Comparison of ENCODE assay signal across 27 cellular contexts in the genomic region with DNA sequence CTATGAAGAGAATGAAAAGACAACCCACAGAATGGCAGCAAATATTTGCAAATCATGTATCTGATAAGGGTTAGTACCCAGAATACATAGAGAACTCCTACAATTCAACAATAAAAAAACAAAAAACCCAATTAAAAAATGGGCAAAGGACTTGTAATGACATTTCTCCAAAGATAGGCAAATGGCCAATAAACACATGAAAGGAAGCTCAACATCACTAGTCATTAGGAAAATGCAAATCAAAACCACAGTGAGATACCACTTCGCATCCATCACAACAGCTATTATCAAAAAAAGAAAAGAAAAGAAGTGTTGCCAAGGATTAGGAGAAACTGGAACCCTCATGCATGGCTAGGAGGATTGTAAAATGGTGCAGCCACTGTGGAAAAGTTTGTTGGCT. TPM values are rescaled to one million over a fixed set of nuclear protein-coding genes. Genes with fewer than 3 reads are reported as not detected.
DNase-seq lines count a peak whose midpoint lies in the region; ATAC-seq, FAIRE-seq and TF ChIP-seq lines count a peak whose summit lies in the region.
"Had no signal": no experiment of that assay in that cellular context is flagged by ENCODE, and none has a peak within 500 bp of the region (broad histone marks: within the 10 kb centered on the region; RNA-seq: fewer than 3 reads in every experiment).

No MANE protein-coding gene starts in this region.

- H3K4me3 ChIP-seq in CD8-positive, alpha-beta T cell (ENCODE audit: low read depth, low read length) = no peak overlapping the region
- H3K4me3 ChIP-seq in endothelial cell of umbilical vein (replicated peaks in 1 of 3; ENCODE audit: insufficient read depth in 1 of 3, low read depth in 1 of 3, low read length in 3 of 3) = no peak overlapping the region
- H3K4me3 ChIP-seq: A549; BLaER1 treated with 17β-estradiol and CSF1 and Interleukin-3, amounts not matched to agents 10 nM and 100 nM; GM23248; HAP-1; SJSA1 had no signal

- no peaks in the 10 kb centered on the region for H3K79me2 ChIP-seq in endothelial cell of umbilical vein (ENCODE audit: control insufficient read depth, insufficient read depth, low read length)

- no peak overlapping the region for H2AFZ ChIP-seq in endothelial cell of umbilical vein (ENCODE audit: low read depth, low read length)
- H2AFZ ChIP-seq: GM23248 had no signal

- no peak overlapping the region for H3K4me2 ChIP-seq in endothelial cell of umbilical vein (ENCODE audit: insufficient read depth, low read length)
- H3K4me2 ChIP-seq: A549; BLaER1 treated with 17β-estradiol and CSF1 and Interleukin-3, amounts not matched to agents 10 nM and 100 nM; KMS-11 had no signal

- POLR2A ChIA-PET in activated CD8-positive, alpha-beta T cell treated with anti-CD3 and anti-CD28 coated beads for 36 hours (lab: Charles Lee) = interaction anchor here (1.0 to 1.3 kb wide), 2 partner anchors 9 to 45 kb away, joined by 3 to 4 read pairs; a partner anchor contains a TSS
- POLR2A ChIA-PET in activated CD8-positive, alpha-beta T cell treated with anti-CD3 and anti-CD28 coated beads, Interleukin-2, amount 10 ng/mL, durations not matched to agents 7 days and 5 days (lab: Charles Lee) = no interaction called here
- POLR2A ChIA-PET in CD8-positive, alpha-beta T cell (lab: Charles Lee) = no interaction called here
- POLR2A ChIA-PET in endothelial cell of umbilical vein (lab: Charles Lee) = no interaction called here

- no peaks in the 10 kb centered on the region for H3K9me3 ChIP-seq in CD8-positive, alpha-beta T cell (ENCODE audit: low read length)
- no peaks in the 10 kb centered on the region for H3K9me3 ChIP-seq in endothelial cell of umbilical vein (replicated peaks; ENCODE audit: control insufficient read depth, insufficient read depth, low read length)
- H3K9me3 ChIP-seq: A549; BLaER1 treated with 17β-estradiol and CSF1 and Interleukin-3, amounts not matched to agents 10 nM and 100 nM; HAP-1; SJSA1 had no signal

- H3K27ac ChIP-seq in CD8-positive, alpha-beta T cell (ENCODE audit: low read depth, low read length) = no peak overlapping the region
- no peak overlapping the region for H3K27ac ChIP-seq in endothelial cell of umbilical vein (ENCODE audit: insufficient read depth, low read depth, low read length)
- H3K27ac ChIP-seq: A549; BLaER1 treated with 17β-estradiol and CSF1 and Interleukin-3, amounts not matched to agents 10 nM and 100 nM; GM23248; KMS-11; SJSA1 had no signal

- no peak for TF ChIP-seq CTCF in activated CD8-positive, alpha-beta T cell treated with anti-CD3 and anti-CD28 coated beads for 36 hours (IDR thresholded peaks at IDR 0.05)
- TF ChIP-seq CTCF in CD8-positive, alpha-beta T cell (IDR thresholded peaks at IDR 0.05) = no peak
- no peak for TF ChIP-seq CTCF in endothelial cell of umbilical vein (IDR thresholded peaks at IDR 0.05; ENCODE audit: extremely low read depth in 1 of 2, insufficient read depth in 1 of 2, low read depth in 1 of 2, low read length in 2 of 2)

- H3K9me1 ChIP-seq in endothelial cell of umbilical vein (replicated peaks; ENCODE audit: control insufficient read depth, extremely low read depth, insufficient read depth, low read length) = no peaks in the 10 kb centered on the region

- no peaks in the 10 kb centered on the region for H3K27me3 Mint-ChIP-seq in activated CD8-positive, alpha-beta T cell treated with anti-CD3 and anti-CD28 coated beads for 36 hours
- no peaks in the 10 kb centered on the region for H3K27me3 Mint-ChIP-seq in activated CD8-positive, alpha-beta T cell treated with anti-CD3 and anti-CD28 coated beads, Interleukin-2, amount 10 ng/mL, durations not matched to agents 7 days and 5 days (ENCODE audit: low read depth)
- H3K27me3 Mint-ChIP-seq in CD8-positive, alpha-beta T cell (ENCODE audit: low read depth) = no peaks in the 10 kb centered on the region
- H3K27me3 Mint-ChIP-seq: CD4-positive, alpha-beta T cell; IgD-negative memory B cell had no signal

- no peaks in the 10 kb centered on the region for H4K20me1 ChIP-seq in endothelial cell of umbilical vein (replicated peaks; ENCODE audit: control insufficient read depth, extremely low read depth, insufficient read depth, low read length)

- H3K4me3 Mint-ChIP-seq in activated CD8-positive, alpha-beta T cell treated with anti-CD3 and anti-CD28 coated beads for 36 hours = no peak overlapping the region
- H3K4me3 Mint-ChIP-seq in activated CD8-positive, alpha-beta T cell treated with anti-CD3 and anti-CD28 coated beads, Interleukin-2, amount 10 ng/mL, durations not matched to agents 7 days and 5 days = no peak overlapping the region
- no peak overlapping the region for H3K4me3 Mint-ChIP-seq in CD8-positive, alpha-beta T cell
- H3K4me3 Mint-ChIP-seq: CD4-positive, alpha-beta T cell; IgD-negative memory B cell had no signal

- ATAC-seq in activated CD8-positive, alpha-beta T cell treated with anti-CD3 and anti-CD28 coated beads for 36 hours = no peak
- ATAC-seq in activated CD8-positive, alpha-beta T cell treated with anti-CD3 and anti-CD28 coated beads, Interleukin-2, amount 10 ng/mL, durations not matched to agents 7 days and 5 days = no peak
- no peak for ATAC-seq in CD8-positive, alpha-beta T cell
- ATAC-seq: A549 had no signal

- H3K27ac Mint-ChIP-seq in activated CD8-positive, alpha-beta T cell treated with anti-CD3 and anti-CD28 coated beads for 36 hours = peak overlapping the region; percentile 57
- H3K27ac Mint-ChIP-seq in activated CD8-positive, alpha-beta T cell treated with anti-CD3 and anti-CD28 coated beads, Interleukin-2, amount 10 ng/mL, durations not matched to agents 7 days and 5 days = no peak overlapping the region
- H3K27ac Mint-ChIP-seq in CD8-positive, alpha-beta T cell = peak overlapping the region; percentile 41
- H3K27ac Mint-ChIP-seq: CD4-positive, alpha-beta T cell had no signal

- dilution Hi-C loops in endothelial cell of umbilical vein (cut with MboI; ENCODE audit: extremely low pct_ligation_motif_present, low sequenced_read_pairs) = no loop called here

- H3K27me3 ChIP-seq in CD8-positive, alpha-beta T cell (ENCODE audit: insufficient read depth, low read length) = no peaks in the 10 kb centered on the region
- no peaks in the 10 kb centered on the region for H3K27me3 ChIP-seq in endothelial cell of umbilical vein (ENCODE audit: control insufficient read depth in 2 of 2, insufficient read depth in 2 of 2, low read length in 2 of 2)
- H3K27me3 ChIP-seq: BLaER1 treated with 17β-estradiol and CSF1 and Interleukin-3, amounts not matched to agents 10 nM and 100 nM; SJSA1 had no signal

- no TSS peak for BruUV-seq in endothelial cell of umbilical vein (replicated peaks; lab: Mats Ljungman, UMichigan)

- intact Hi-C loops in activated CD8-positive, alpha-beta T cell treated with anti-CD3 and anti-CD28 coated beads for 36 hours (cut with micrococcal nuclease) = no loop called here
- intact Hi-C loops in CD8-positive, alpha-beta T cell (cut with DNase I, micrococcal nuclease) = no loop called here
- intact Hi-C loops in endothelial cell of umbilical vein (cut with micrococcal nuclease) = no loop called here

- no peak for TF ChIP-seq POLR2A in endothelial cell of umbilical vein (IDR thresholded peaks at IDR 0.05; ENCODE audit: low read depth, low read length)

- no peaks in the 10 kb centered on the region for H3K9me3 Mint-ChIP-seq in activated CD8-positive, alpha-beta T cell treated with anti-CD3 and anti-CD28 coated beads for 36 hours
- no peaks in the 10 kb centered on the region for H3K9me3 Mint-ChIP-seq in activated CD8-positive, alpha-beta T cell treated with anti-CD3 and anti-CD28 coated beads, Interleukin-2, amount 10 ng/mL, durations not matched to agents 7 days and 5 days (ENCODE audit: insufficient read depth)
- no peaks in the 10 kb centered on the region for H3K9me3 Mint-ChIP-seq in CD8-positive, alpha-beta T cell
- H3K9me3 Mint-ChIP-seq: CD4-positive, alpha-beta T cell; IgD-negative memory B cell had no signal

- H3K9ac ChIP-seq in endothelial cell of umbilical vein (replicated peaks; ENCODE audit: extremely low read depth, insufficient read depth, low read length) = no peak overlapping the region
- H3K9ac ChIP-seq: BLaER1 treated with 17β-estradiol and CSF1 and Interleukin-3, amounts not matched to agents 10 nM and 100 nM; GM23248; KMS-11 had no signal

- no peak for DNase-seq in activated CD8-positive, alpha-beta T cell treated with anti-CD3 and anti-CD28 coated beads for 36 hours
- no peak for DNase-seq in activated CD8-positive, alpha-beta T cell treated with anti-CD3 and anti-CD28 coated beads, Interleukin-2, amount 10 ng/mL, durations not matched to agents 7 days and 5 days
- no peak for DNase-seq in CD8-positive, alpha-beta T cell
- peak; percentile 8 for DNase-seq in M059J (ENCODE audit: low read depth)
- DNase-seq in endothelial cell of umbilical vein (ENCODE audit: low read depth, low spot score) = no peak
- no peak for DNase-seq in midbrain (lab: John Stamatoyannopoulos, UW)
- no peak for DNase-seq in HTR-8/SVneo (ENCODE audit: insufficient read length, low spot score)
- no peak for DNase-seq in T-helper 1 cell
- DNase-seq: AML-193; CD4-positive, alpha-beta T cell; COR-L47; DMS53; GM23248; NCI-H1048; NCI-H1417 treated with DMSO at 0.1 percent for 48 hours; NCI-H1694 treated with DMSO at 0.1 percent for 48 hours; NCI-H2081; NCI-H2227 treated with DMSO at 0.1 percent for 48 hours; NCI-H526 treated with DMSO at 0.1 percent for 48 hours; Right ventricle myocardium superior; RPMI8226 had no signal

- CTCF ChIA-PET in activated CD8-positive, alpha-beta T cell treated with anti-CD3 and anti-CD28 coated beads for 36 hours (lab: Charles Lee) = interaction anchor here (1.2 to 4.2 kb wide), 2 partner anchors 11 to 44 kb away, joined by 4 to 21 read pairs; a partner anchor contains a TSS
- CTCF ChIA-PET in activated CD8-positive, alpha-beta T cell treated with anti-CD3 and anti-CD28 coated beads, Interleukin-2, amount 10 ng/mL, durations not matched to agents 7 days and 5 days (lab: Charles Lee) = interaction anchor here (1.1 to 3.8 kb wide), 3 partner anchors 10 to 61 kb away, joined by 3 to 23 read pairs (median 4); a partner anchor contains a TSS
- CTCF ChIA-PET in CD8-positive, alpha-beta T cell (lab: Charles Lee) = interaction anchor here (1.3 kb wide), 1 partner anchor 12 kb away, joined by 3 read pairs; no protein-coding TSS in a partner anchor
- CTCF ChIA-PET in endothelial cell of umbilical vein (lab: Charles Lee) = interaction anchor here (1.1 to 1.5 kb wide), 2 partner anchors 9 to 16 kb away, joined by 3 read pairs; no protein-coding TSS in a partner anchor

- peaks cover 2% of the 10 kb centered on the region for H3K4me1 Mint-ChIP-seq in activated CD8-positive, alpha-beta T cell treated with anti-CD3 and anti-CD28 coated beads for 36 hours (ENCODE audit: low read depth)
- H3K4me1 Mint-ChIP-seq in activated CD8-positive, alpha-beta T cell treated with anti-CD3 and anti-CD28 coated beads, Interleukin-2, amount 10 ng/mL, durations not matched to agents 7 days and 5 days (ENCODE audit: low read depth) = no peaks in the 10 kb centered on the region
- H3K4me1 Mint-ChIP-seq in CD8-positive, alpha-beta T cell (ENCODE audit: low read depth) = no peaks in the 10 kb centered on the region

- FAIRE-seq in endothelial cell of umbilical vein (lab: Jason Lieb, UNC) = peak; percentile 46
- FAIRE-seq in HTR-8/SVneo (lab: Jason Lieb, UNC) = no peak
- FAIRE-seq: A549 had no signal

- peaks cover 46% of the 10 kb centered on the region for H3K36me3 ChIP-seq in CD8-positive, alpha-beta T cell (ENCODE audit: insufficient read depth, low read length)
- peaks cover 27 to 38% of the 10 kb centered on the region in 2 experiments for H3K36me3 ChIP-seq in endothelial cell of umbilical vein (ENCODE audit: control insufficient read depth in 2 of 2, extremely low read depth in 1 of 2, insufficient read depth in 2 of 2, low read length in 2 of 2)

- H3K4me1 ChIP-seq in CD8-positive, alpha-beta T cell (ENCODE audit: insufficient read depth, low read length) = no peaks in the 10 kb centered on the region
- H3K4me1 ChIP-seq in endothelial cell of umbilical vein (ENCODE audit: control insufficient read depth, extremely low read depth, insufficient read depth, low read length) = no peaks in the 10 kb centered on the region
- H3K4me1 ChIP-seq: A549; BLaER1 treated with 17β-estradiol and CSF1 and Interleukin-3, amounts not matched to agents 10 nM and 100 nM; SJSA1 had no signal

- peaks cover 47% of the 10 kb centered on the region for H3K36me3 Mint-ChIP-seq in activated CD8-positive, alpha-beta T cell treated with anti-CD3 and anti-CD28 coated beads for 36 hours (ENCODE audit: low read depth)
- peaks cover 69% of the 10 kb centered on the region for H3K36me3 Mint-ChIP-seq in activated CD8-positive, alpha-beta T cell treated with anti-CD3 and anti-CD28 coated beads, Interleukin-2, amount 10 ng/mL, durations not matched to agents 7 days and 5 days (ENCODE audit: low read depth)
- peaks cover 91% of the 10 kb centered on the region for H3K36me3 Mint-ChIP-seq in CD8-positive, alpha-beta T cell

RNA-seq across cellular contexts. Expression of a gene that starts 45.1 kb away (rescaled TPM):
- total RNA-seq in activated CD8-positive, alpha-beta T cell treated with anti-CD3 and anti-CD28 coated beads for 36 hours = 10 to 100 TPM; 97.0 to 97.3 TPM
- 100 to 1,000 TPM; 234 to 240 TPM for total RNA-seq in activated CD8-positive, alpha-beta T cell treated with anti-CD3 and anti-CD28 coated beads, Interleukin-2, amount 10 ng/mL, durations not matched to agents 7 days and 5 days
- total RNA-seq in CD8-positive, alpha-beta T cell = 100 to 1,000 TPM; 137 to 138 TPM
- 474 and 485 TPM in 2 replicates for total RNA-seq in M059J (2014; rRNA removed; shearing (Covaris generic))
- total RNA-seq in endothelial cell of umbilical vein = 202 and 251 TPM in 2 replicates
- 204 and 338 TPM in 2 replicates for polyA plus RNA-seq in endothelial cell of umbilical vein
- 262 and 327 TPM in 2 replicates for polyA plus RNA-seq in endothelial cell of umbilical vein (2011; cell fraction: cytosol; rRNA removed)
- 119 and 159 TPM in 2 replicates for polyA plus RNA-seq in endothelial cell of umbilical vein (2011; cell fraction: nucleus; rRNA removed)
- polyA plus RNA-seq in endothelial cell of umbilical vein (2012) = 240 and 260 TPM in 2 replicates
- polyA minus RNA-seq in endothelial cell of umbilical vein = 595 and 633 TPM in 2 replicates
- polyA minus RNA-seq in endothelial cell of umbilical vein (2011; cell fraction: cytosol; rRNA and poly(A)+ RNA removed) = 197 TPM
- 97.9 and 145 TPM in 2 replicates for polyA minus RNA-seq in endothelial cell of umbilical vein (2011; cell fraction: nucleus; rRNA and poly(A)+ RNA removed)

RNA-seq across cellular contexts. Expression of a gene that starts 56.3 kb away (rescaled TPM):
- 1,000 to 10,000 TPM; 2,201 to 2,213 TPM for total RNA-seq in activated CD8-positive, alpha-beta T cell treated with anti-CD3 and anti-CD28 coated beads for 36 hours
- 1,000 to 10,000 TPM; 1,594 to 1,602 TPM for total RNA-seq in activated CD8-positive, alpha-beta T cell treated with anti-CD3 and anti-CD28 coated beads, Interleukin-2, amount 10 ng/mL, durations not matched to agents 7 days and 5 days
- 1,000 to 10,000 TPM; 3,671 to 3,755 TPM for total RNA-seq in CD8-positive, alpha-beta T cell
- 1,701 and 1,980 TPM in 2 replicates for total RNA-seq in M059J (2014; rRNA removed; shearing (Covaris generic))
- total RNA-seq in endothelial cell of umbilical vein = 1,299 and 1,300 TPM in 2 replicates
- 3,719 and 4,163 TPM in 2 replicates for polyA plus RNA-seq in endothelial cell of umbilical vein
- polyA plus RNA-seq in endothelial cell of umbilical vein (2011; cell fraction: cytosol; rRNA removed) = 5,885 and 6,474 TPM in 2 replicates
- 1,198 and 1,313 TPM in 2 replicates for polyA plus RNA-seq in endothelial cell of umbilical vein (2011; cell fraction: nucleus; rRNA removed)
- 2,862 and 3,456 TPM in 2 replicates for polyA plus RNA-seq in endothelial cell of umbilical vein (2012)
- 885 and 1,100 TPM in 2 replicates for polyA minus RNA-seq in endothelial cell of umbilical vein
- 345 TPM for polyA minus RNA-seq in endothelial cell of umbilical vein (2011; cell fraction: cytosol; rRNA and poly(A)+ RNA removed)
- polyA minus RNA-seq in endothelial cell of umbilical vein (2011; cell fraction: nucleus; rRNA and poly(A)+ RNA removed) = 106 and 139 TPM in 2 replicates
